ENCODE assay signal across 35 cellular contexts in genomic region chr11:129445226-129445625, GRCh38.
"Had no signal": no experiment of that assay in that cellular context is flagged by ENCODE, and none has a peak within 500 bp of the region (broad histone marks: within the 10 kb centered on the region; RNA-seq: fewer than 3 reads in every experiment).

No MANE protein-coding gene starts in this region.

- FAIRE-seq: astrocyte, RCC 7860, TTC549 had no signal

- H3K27me3 Mint-ChIP-seq: activated CD4-positive, alpha-beta T cell treated with anti-CD3 and anti-CD28 coated beads for 36 hours; activated CD4-positive, alpha-beta T cell treated with anti-CD3 and anti-CD28 coated beads, Interleukin-2, amount 10 ng/mL, durations not matched to agents 7 days and 5 days had no signal

- H3K9me3 ChIP-seq: body of pancreas, SK-N-SH had no signal

- DNase-seq: activated CD4-positive, alpha-beta T cell treated with anti-CD3 and anti-CD28 coated beads for 36 hours; activated CD4-positive, alpha-beta T cell treated with anti-CD3 and anti-CD28 coated beads, Interleukin-2, amount 10 ng/mL, durations not matched to agents 7 days and 5 days; activated CD4-positive, alpha-beta T cell treated with anti-CD3 and anti-CD28 coated beads, Interleukin-2, amount 50 U/mL, for 48 hours; activated CD8-positive, alpha-beta T cell treated with anti-CD3 and anti-CD28 coated beads, Interleukin-2, amount 10 ng/mL, durations not matched to agents 7 days and 5 days; activated gamma-delta T cell treated with Interleukin-2 at 50 U/mL for 16 hours; activated naive CD4-positive, alpha-beta T cell treated with anti-CD3 and anti-CD28 coated beads for 36 hours; activated T-cell treated with anti-CD3 and anti-CD28 coated beads for 4 hours; activated T-cell treated with anti-CD3 and anti-CD28 coated beads, Interleukin-2, amount 50 U/mL, for 4 hours; adrenal gland; body of pancreas; NCI-H1092 treated with DMSO at 0.1 percent for 48 hours; NCI-H1417; NCI-H146; NCI-H187; NCI-H2029 treated with DMSO at 0.1 percent for 48 hours; NCI-H2107; NCI-H2171; NCI-H510A; NCI-H526; NCI-H748 treated with DMSO at 0.1 percent for 48 hours; NK-92 treated with Interleukin-12 subunit alpha and Interleukin-12 subunit beta, amount 100 ng/mL, for 24 hours; PC-3; SIG-M5; SK-N-SH had no signal

- H3K4me3 ChIP-seq: adrenal gland, body of pancreas, breast epithelium had no signal

- H3K27ac Mint-ChIP-seq: activated CD4-positive, alpha-beta T cell treated with anti-CD3 and anti-CD28 coated beads for 36 hours; activated CD4-positive, alpha-beta T cell treated with anti-CD3 and anti-CD28 coated beads, Interleukin-2, amount 10 ng/mL, durations not matched to agents 7 days and 5 days; activated CD8-positive, alpha-beta T cell treated with anti-CD3 and anti-CD28 coated beads, Interleukin-2, amount 10 ng/mL, durations not matched to agents 7 days and 5 days; activated naive CD4-positive, alpha-beta T cell treated with anti-CD3 and anti-CD28 coated beads for 36 hours; activated naive CD4-positive, alpha-beta T cell treated with anti-CD3 and anti-CD28 coated beads, Interleukin-2, amount 50 U/mL, for 72 hours; activated T-helper 1 cell treated with anti-CD3 and anti-CD28 coated beads, Interleukin-12 subunit alpha, Interleukin-12 subunit beta, Interleukin-2, Interleukin-4 antibody, amounts not matched to agents 30 ng/mL and 10 ng/mL and 1 ng/mL, durations not matched to agents 14 hours and 24 hours and 36 hours; T-helper 1 cell treated with Interleukin-12 subunit alpha and Interleukin-12 subunit beta and Interleukin-4 antibody, amounts not matched to agents 30 μg/mL and 1 μg/mL, for 36 hours; T-helper 2 cell treated with Interferon-gamma antibody and Interleukin-4, amounts not matched to agents 5 μg/mL and 100 μg/mL, for 36 hours had no signal

- H3K27me3 ChIP-seq: adrenal gland, body of pancreas, breast epithelium had no signal

- H3K27ac ChIP-seq: adrenal gland, body of pancreas, breast epithelium, RWPE1 had no signal

- H3K4me1 ChIP-seq: adrenal gland, breast epithelium had no signal

- H3K4me2 ChIP-seq: SK-N-SH had no signal

- ATAC-seq: activated CD4-positive, alpha-beta T cell treated with anti-CD3 and anti-CD28 coated beads for 36 hours; activated CD4-positive, CD25-positive, alpha-beta regulatory T cell treated with anti-CD3 and anti-CD28 coated beads, Interleukin-2, amount 50 U/mL, for 24 hours; activated CD8-positive, alpha-beta T cell treated with anti-CD3 and anti-CD28 coated beads, Interleukin-2, amount 10 ng/mL, durations not matched to agents 7 days and 5 days; activated naive CD4-positive, alpha-beta T cell treated with anti-CD3 and anti-CD28 coated beads, Interleukin-2, amount 50 U/mL, for 72 hours; activated T-cell treated with anti-CD3 and anti-CD28 coated beads, Interleukin-2, amount 50 U/mL, for 4 hours; body of pancreas; PC-3; Right ventricle myocardium inferior had no signal

- H3K9me3 Mint-ChIP-seq: activated T-cell treated with anti-CD3 and anti-CD28 coated beads, Interleukin-2, amount 50 U/mL, for 4 hours had no signal

- H3K36me3 ChIP-seq: adrenal gland, breast epithelium had no signal

- H3K9ac ChIP-seq: SK-N-SH had no signal

- H3K4me3 Mint-ChIP-seq: activated CD4-positive, alpha-beta T cell treated with anti-CD3 and anti-CD28 coated beads for 36 hours; activated CD4-positive, alpha-beta T cell treated with anti-CD3 and anti-CD28 coated beads, Interleukin-2, amount 10 ng/mL, durations not matched to agents 7 days and 5 days; activated CD8-positive, alpha-beta T cell treated with anti-CD3 and anti-CD28 coated beads, Interleukin-2, amount 10 ng/mL, durations not matched to agents 7 days and 5 days; activated naive CD4-positive, alpha-beta T cell treated with anti-CD3 and anti-CD28 coated beads for 36 hours; activated T-cell treated with anti-CD3 and anti-CD28 coated beads, Interleukin-2, amount 50 U/mL, for 4 hours; activated T-helper 1 cell treated with anti-CD3 and anti-CD28 coated beads, Interleukin-12 subunit alpha, Interleukin-12 subunit beta, Interleukin-2, Interleukin-4 antibody, amounts not matched to agents 30 ng/mL and 10 ng/mL and 1 ng/mL, durations not matched to agents 14 hours and 24 hours and 36 hours; T-helper 1 cell treated with Interleukin-12 subunit alpha and Interleukin-12 subunit beta and Interleukin-4 antibody, amounts not matched to agents 30 μg/mL and 1 μg/mL, for 36 hours; T-helper 2 cell treated with Interferon-gamma antibody and Interleukin-4, amounts not matched to agents 5 μg/mL and 100 μg/mL, for 36 hours had no signal
